11 cellular contexts compared by ENCODE assay signal in the genomic region with DNA sequence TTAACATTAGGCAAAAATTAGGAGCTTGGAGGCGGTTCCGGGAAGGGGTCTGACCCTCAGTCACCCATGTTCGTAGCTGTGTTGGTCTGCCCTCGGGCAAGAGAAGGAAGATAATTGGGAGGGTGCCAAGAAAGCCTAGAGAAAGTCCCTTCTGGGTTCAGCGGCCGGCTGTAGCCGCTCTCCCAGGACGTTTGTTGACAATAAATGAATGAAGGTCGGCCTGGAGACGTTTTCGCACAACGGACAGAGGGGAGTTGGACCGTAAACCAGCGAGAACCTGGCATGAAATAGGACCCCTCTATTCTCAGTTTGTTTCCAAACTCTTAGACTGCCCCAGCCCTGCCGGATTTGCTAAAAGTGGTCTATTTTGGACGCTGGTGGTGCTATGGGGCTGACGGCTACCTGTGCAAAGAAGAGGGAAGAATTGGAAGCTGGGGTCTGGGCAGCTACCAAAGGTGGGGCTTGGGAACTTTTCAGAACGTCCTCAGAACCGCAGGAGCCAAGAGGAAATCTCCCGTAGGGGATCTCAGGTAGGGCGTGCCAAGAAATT. TPM values are rescaled to one million over a fixed set of nuclear protein-coding genes. Genes with fewer than 3 reads are reported as not detected.
"Had no signal": no experiment of that assay in that cellular context is flagged by ENCODE, and none has a peak within 500 bp of the region (broad histone marks: within the 10 kb centered on the region; RNA-seq: fewer than 3 reads in every experiment).

No MANE protein-coding gene starts in this region.

RNA-seq across cellular contexts. Expression of gene FOXD4L6, which starts 3.3 kb away (rescaled TPM):
- total RNA-seq: activated B cell treated with CpG ODN at 0.5 μM for 24 hours; activated CD4-positive, alpha-beta memory T cell treated with anti-CD3 and anti-CD28 coated beads for 36 hours; activated CD4-positive, alpha-beta T cell treated with anti-CD3 and anti-CD28 coated beads, Interleukin-2, amount 10 ng/mL, durations not matched to agents 24 days and 14 days; activated CD8-positive, alpha-beta memory T cell treated with anti-CD3 and anti-CD28 coated beads for 36 hours; activated naive CD4-positive, alpha-beta T cell treated with anti-CD3 and anti-CD28 coated beads for 36 hours; activated naive CD4-positive, alpha-beta T cell treated with anti-CD3 and anti-CD28 coated beads, Interleukin-2, amount 50 U/mL, for 72 hours; activated naive CD8-positive, alpha-beta T cell treated with anti-CD3 and anti-CD28 coated beads for 36 hours; activated T-cell treated with anti-CD3 and anti-CD28 coated beads, Interleukin-2, amount 50 U/mL, for 4 hours; activated T-helper 17 cell treated with anti-CD3 and anti-CD28 coated beads, Interleukin-2, amount 50 U/mL, for 72 hours; ascending aorta; bronchial epithelial cell had no signal
